ENCODE assay signal across 17 cellular contexts in genomic region chr13:29439601-29440381, GRCh38.
DNase-seq lines count a peak whose midpoint lies in the region; ATAC-seq and TF ChIP-seq lines count a peak whose summit lies in the region.
"Had no signal": no experiment of that assay in that cellular context is flagged by ENCODE, and none has a peak within 500 bp of the region (broad histone marks: within the 10 kb centered on the region; RNA-seq: fewer than 3 reads in every experiment).

No MANE protein-coding gene starts in this region.

- dilution Hi-C loops in IMR-90 (cut with HindIII; ENCODE audit: low sequenced_read_pairs, unreplicated experiment), result no loop called here

- H3K9me2 ChIP-seq in GM23248 (ENCODE audit: insufficient read depth) (no peaks in the 10 kb centered on the region), neural cell (ENCODE audit: insufficient read depth, low read length) (no peaks in the 10 kb centered on the region)

- TF ChIP-seq EP300 in neural cell (conservative IDR thresholded peaks at IDR 0.05; ENCODE audit: poor library complexity, severe bottlenecking), result peak; percentile 92

- no peak overlapping the region for H3K14ac ChIP-seq in IMR-90 (replicated peaks; ENCODE audit: low read depth, low read length)

- H3F3A ChIP-seq in GM23248 (ENCODE audit: insufficient read depth) (peaks cover 25% of the 10 kb centered on the region), neural cell (ENCODE audit: insufficient read depth, low read length, poor library complexity, severe bottlenecking) (no peaks in the 10 kb centered on the region)

- H3K79me2 ChIP-seq in GM23248 (ENCODE audit: insufficient read depth), result no peaks in the 10 kb centered on the region
- no peaks in the 10 kb centered on the region for H3K79me2 ChIP-seq in neural cell (replicated peaks; ENCODE audit: insufficient read depth, low read length)

- no peak overlapping the region for H4K5ac ChIP-seq in IMR-90 (ENCODE audit: low read depth, low read length)

- no peaks in the 10 kb centered on the region for H4K20me1 ChIP-seq in GM23248 (ENCODE audit: insufficient read depth)
- peaks cover 7% of the 10 kb centered on the region; the same call in 1 of the 2 replicates for H4K20me1 ChIP-seq in IMR-90 (ENCODE audit: insufficient read depth, low read length)
- H4K20me1 ChIP-seq in neural cell (ENCODE audit: insufficient read depth), result no peaks in the 10 kb centered on the region

- H2AK5ac ChIP-seq in IMR-90 (ENCODE audit: low read depth, low read length), result no peak overlapping the region

- H2BK15ac ChIP-seq in IMR-90 (ENCODE audit: low read depth, low read length), result no peak overlapping the region

- CTCF ChIA-PET in IMR-90 (lab: Yijun Ruan, JAX), result no interaction called here

- DNase-seq in GM23248 (peak; percentile 67), IMR-90 (no peak), epithelial cell of esophagus (ENCODE audit: low read depth) (peak; percentile 53), HK-2 (ENCODE audit: unreplicated experiment) (no peak), spleen (no peak)
- DNase-seq: AML-193, DMS79 treated with DMSO at 0.1 percent for 48 hours, MM.1S, NCI-H1092 treated with DMSO at 0.1 percent for 48 hours, NCI-H2081, NCI-H2171 treated with DMSO at 0.1 percent for 48 hours, NCI-H446, NCI-H526 treated with DMSO at 0.1 percent for 48 hours, SHP77 treated with DMSO at 0.1 percent for 48 hours had no signal

- H3K4me3 ChIP-seq in GM23248 (no peak overlapping the region), IMR-90 (ENCODE audit: insufficient read depth, low read depth, low read length) (no peak overlapping the region), epithelial cell of esophagus (ENCODE audit: low read length) (no peak overlapping the region), neural cell (ENCODE audit: low read length) (peak overlapping the region; percentile 36), spleen (no peak overlapping the region)

- WGBS in GM23248 (ENCODE audit: low coverage in 1 of 2, low lambda C conversion rate in 2 of 2, missing lambda C conversion rate in 2 of 2), 2 experiments, result 45 to 51% methylated on average over 10 of the region's 10 CpGs
- WGBS in IMR-90 (ENCODE audit: extremely low coverage in 2 of 2, insufficient read length in 1 of 2), 2 experiments, result 25% methylated on average over 2 of the region's 10 CpGs; no CpG with 5 or more reads in 1 of the 2 experiments
- WGBS in spleen, 5 donors, result 74 to 85% (median 77%) methylated on average over 10 of the region's 10 CpGs

- no peaks in the 10 kb centered on the region for H3K36me3 ChIP-seq in GM23248 (ENCODE audit: low read depth)
- no peaks in the 10 kb centered on the region for H3K36me3 ChIP-seq in IMR-90 (ENCODE audit: control insufficient read depth, insufficient read depth, low read length)
- H3K36me3 ChIP-seq in neural cell (ENCODE audit: insufficient read depth, low read length), result no peaks in the 10 kb centered on the region
- H3K36me3 ChIP-seq in spleen, result no peaks in the 10 kb centered on the region

- no peak overlapping the region for H3K56ac ChIP-seq in IMR-90 (ENCODE audit: extremely low read depth, insufficient read depth, low read length)

- H3K4me1 ChIP-seq in GM23248 (ENCODE audit: insufficient read depth), result peaks cover 41% of the 10 kb centered on the region
- H3K4me1 ChIP-seq in IMR-90 (ENCODE audit: control insufficient read depth, insufficient read depth, low read length), result peaks cover 12% of the 10 kb centered on the region
- peaks cover 0 to under 1% (median 0%) of the 10 kb centered on the region in 6 donors for H3K4me1 ChIP-seq in spleen

- H3K23ac ChIP-seq in IMR-90 (ENCODE audit: low read depth, low read length), result no peak overlapping the region

- no peak for TF ChIP-seq POLR2A in IMR-90 (IDR thresholded peaks at IDR 0.05; ENCODE audit: low read depth, low read length)
- TF ChIP-seq POLR2A in spleen (IDR thresholded peaks at IDR 0.05), result no peak

- no peak overlapping the region for H2BK120ac ChIP-seq in IMR-90 (ENCODE audit: low read depth, low read length)

- H2AK9ac ChIP-seq in IMR-90 (replicated peaks; ENCODE audit: low read depth, low read length, poor library complexity), result no peak overlapping the region

- H3K27me3 ChIP-seq in GM23248 (replicated peaks; ENCODE audit: insufficient read depth) (no peaks in the 10 kb centered on the region), IMR-90 (ENCODE audit: control insufficient read depth, insufficient read depth, low read length) (peaks cover 9% of the 10 kb centered on the region), neural cell (ENCODE audit: insufficient read depth, low read depth, low read length) (no peaks in the 10 kb centered on the region), spleen (replicated peaks in 1 of 7) (no peaks in the 10 kb centered on the region)

- H2AFZ ChIP-seq in GM23248 (no peak overlapping the region), IMR-90 (replicated peaks; ENCODE audit: low read length, poor library complexity) (no peak overlapping the region), neural cell (ENCODE audit: low read depth, low read length) (no peak overlapping the region)

- ATAC-seq in IMR-90 (ENCODE audit: low read depth) (no peak), GM19455 (IDR thresholded peaks at IDR 0.05; ENCODE audit: unreplicated experiment) (no peak)

- H3K4ac ChIP-seq in IMR-90 (ENCODE audit: low read depth, low read length), result no peak overlapping the region

- POLR2A ChIA-PET in IMR-90 (lab: Charles Lee; ENCODE audit: unreplicated experiment), result no interaction called here

- H3K4me2 ChIP-seq in GM23248 (ENCODE audit: unreplicated experiment) (no peak overlapping the region), IMR-90 (ENCODE audit: low read depth, low read length) (no peak overlapping the region), neural cell (ENCODE audit: low read length) (no peak overlapping the region)

- no peaks in the 10 kb centered on the region for H3K79me1 ChIP-seq in IMR-90 (ENCODE audit: low read depth in 1 of 2, low read length in 2 of 2)

- intact Hi-C loops in IMR-90 (cut with micrococcal nuclease) (no loop called here), spleen (cut with DNase I; ENCODE audit: low total_unique reads) (no loop called here)

- no peak overlapping the region for H4K91ac ChIP-seq in IMR-90 (ENCODE audit: insufficient read depth, low read depth, low read length)

- TF ChIP-seq RAD21 in IMR-90 (IDR thresholded peaks at IDR 0.05; ENCODE audit: low read length) (no peak), neural cell (conservative IDR thresholded peaks at IDR 0.05) (peak; percentile 17)

- no TSS peak for BruUV-seq in IMR-90 (replicated peaks; lab: Mats Ljungman, UMichigan)

- no peak overlapping the region for H2BK20ac ChIP-seq in IMR-90 (ENCODE audit: low read depth, low read length)

- peaks cover 9% of the 10 kb centered on the region; the same call in 1 of the 2 replicates for H3K9me1 ChIP-seq in IMR-90 (ENCODE audit: insufficient read depth, low read length)

- H3K9ac ChIP-seq in GM23248 (no peak overlapping the region), IMR-90 (ENCODE audit: low read depth, low read length) (no peak overlapping the region), neural cell (ENCODE audit: low read length) (no peak overlapping the region)

- no peaks in the 10 kb centered on the region for H3K9me3 ChIP-seq in GM23248 (ENCODE audit: low read depth)
- no peaks in the 10 kb centered on the region for H3K9me3 ChIP-seq in IMR-90 (ENCODE audit: control insufficient read depth, insufficient read depth, low read length)
- no peaks in the 10 kb centered on the region for H3K9me3 ChIP-seq in neural cell (ENCODE audit: low read length)
- H3K9me3 ChIP-seq in spleen, result no peaks in the 10 kb centered on the region

- no peak overlapping the region for H4K8ac ChIP-seq in IMR-90 (ENCODE audit: low read depth in 2 of 2, low read length in 2 of 2)

- H3K27ac ChIP-seq in GM23248 (no peak overlapping the region), IMR-90 (ENCODE audit: insufficient read depth, low read length) (no peak overlapping the region), neural cell (ENCODE audit: low read length) (peak overlapping the region; percentile 55), spleen (no peak overlapping the region)
- H3K27ac ChIP-seq: C4-2B had no signal

- in situ Hi-C loops in GM23248 (cut with MboI) (no loop called here), IMR-90 (cut with MboI; ENCODE audit: low sequenced_read_pairs) (no loop called here)

- no peak overlapping the region for H2BK5ac ChIP-seq in IMR-90 (ENCODE audit: low read depth, low read length, poor library complexity, severe bottlenecking)

- no peak for TF ChIP-seq CTCF in IMR-90 (conservative IDR thresholded peaks at IDR 0.05; ENCODE audit: low read depth, low read length)
- no peak for TF ChIP-seq CTCF in epithelial cell of esophagus (IDR thresholded peaks at IDR 0.05; ENCODE audit: insufficient read depth, low read depth, low read length, missing control alignments)
- no peak for TF ChIP-seq CTCF in neural cell (IDR thresholded peaks at IDR 0.05; ENCODE audit: poor library complexity, severe bottlenecking)
- no peak for TF ChIP-seq CTCF in spleen (IDR thresholded peaks at IDR 0.05 in 8 of 11, conservative IDR thresholded peaks at IDR 0.05 in 3 of 11)

- H3K18ac ChIP-seq in IMR-90 (ENCODE audit: low read depth, low read length), result no peak overlapping the region

TF ChIP-seq in IMR-90, 13 proteins besides CTCF, POLR2A, EP300 and RAD21 (continues in another document):
- TF ChIP-seq SMC3 (IDR thresholded peaks at IDR 0.05; ENCODE audit: low read depth, low read length), result no peak
- no peak for TF ChIP-seq RFX5 (IDR thresholded peaks at IDR 0.05; ENCODE audit: low read depth, low read length)
- no peak for TF ChIP-seq FOS (IDR thresholded peaks at IDR 0.05; ENCODE audit: low read depth, low read length)
- peak; percentile 70 for TF ChIP-seq MAFK (IDR thresholded peaks at IDR 0.05; ENCODE audit: low read depth, low read length)
- no peak for TF ChIP-seq MAZ (IDR thresholded peaks at IDR 0.05; ENCODE audit: borderline replicate concordance, low read depth, low read length)
- TF ChIP-seq RCOR1 (IDR thresholded peaks at IDR 0.05; ENCODE audit: insufficient replicate concordance, low read length), result no peak
- no peak for TF ChIP-seq BHLHE40 (IDR thresholded peaks at IDR 0.05; ENCODE audit: low read depth, low read length)

TF ChIP-seq in neural cell, 6 proteins besides CTCF, POLR2A, EP300 and RAD21 (continues in another document):
- TF ChIP-seq SMC3 (conservative IDR thresholded peaks at IDR 0.05; ENCODE audit: poor library complexity) (no peak), POLR2AphosphoS5 (IDR thresholded peaks at IDR 0.05) (peak; percentile 91), MXI1 (conservative IDR thresholded peaks at IDR 0.05; ENCODE audit: poor library complexity, severe bottlenecking) (no peak)

Comparison
In these comparisons a context has a peak if more than half of its experiments do, and no peak if none do; other contexts are left out.
1. DNase-seq: peak in GM23248 (single experiment) and epithelial cell of esophagus (single experiment); none in IMR-90 (single experiment), HK-2 (single experiment) and spleen (single experiment).